17 cellular contexts compared by ENCODE assay signal in genomic region chr9:14107495-14107894, GRCh38.
A peak's percentile ranks its signal among the peaks of the same experiment; 100 is the strongest.
DNase-seq lines count a peak whose midpoint lies in the region; ATAC-seq and TF ChIP-seq lines count a peak whose summit lies in the region.
"Had no signal": no experiment of that assay in that cellular context is flagged by ENCODE, and none has a peak within 500 bp of the region (broad histone marks: within the 10 kb centered on the region; RNA-seq: fewer than 3 reads in every experiment).

No MANE protein-coding gene starts in this region.

- H3K27me3 ChIP-seq in hepatocyte, result no peaks in the 10 kb centered on the region
- H3K27me3 ChIP-seq: MG63, SJCRH30 had no signal

- no peaks in the 10 kb centered on the region for H3K27me3 Mint-ChIP-seq in progenitor cell of endocrine pancreas

- H3K4me1 ChIP-seq in hepatocyte (ENCODE audit: insufficient read depth), result no peaks in the 10 kb centered on the region

- H3K27ac ChIP-seq in 22Rv1, result peak overlapping the region; percentile 85
- peak overlapping the region; percentile 5 for H3K27ac ChIP-seq in hepatocyte
- H3K27ac ChIP-seq: SJCRH30 had no signal

- H4K20me1 ChIP-seq in hepatocyte (ENCODE audit: insufficient read depth, poor library complexity, severe bottlenecking), result no peaks in the 10 kb centered on the region

- ATAC-seq in activated CD4-positive, CD25-positive, alpha-beta regulatory T cell treated with anti-CD3 and anti-CD28 coated beads, Interleukin-2, amount 50 U/mL, for 24 hours, result no peak

- H3K36me3 Mint-ChIP-seq in progenitor cell of endocrine pancreas (ENCODE audit: insufficient read depth), result peaks cover 2% of the 10 kb centered on the region
- H3K36me3 Mint-ChIP-seq: CD14-positive monocyte had no signal

- no peaks in the 10 kb centered on the region for H3K9me3 ChIP-seq in hepatocyte (ENCODE audit: low read depth)
- H3K9me3 ChIP-seq: HAP-1, MG63, SJCRH30 had no signal

- peaks cover 38% of the 10 kb centered on the region for H3K4me1 Mint-ChIP-seq in progenitor cell of endocrine pancreas (ENCODE audit: low read depth)
- H3K4me1 Mint-ChIP-seq: CD14-positive monocyte had no signal

- no peak overlapping the region for H2AFZ ChIP-seq in hepatocyte

- H3K36me3 ChIP-seq in hepatocyte (replicated peaks; ENCODE audit: insufficient read depth, low read depth), result no peaks in the 10 kb centered on the region
- H3K36me3 ChIP-seq: HAP-1 had no signal

- H3K9me3 Mint-ChIP-seq in progenitor cell of endocrine pancreas (ENCODE audit: low read depth), result no peaks in the 10 kb centered on the region

- H3K4me3 Mint-ChIP-seq in progenitor cell of endocrine pancreas (ENCODE audit: low read depth), result no peak overlapping the region
- H3K4me3 Mint-ChIP-seq: CD14-positive monocyte had no signal

- H3K27ac Mint-ChIP-seq in progenitor cell of endocrine pancreas, result peak overlapping the region; percentile 83
- H3K27ac Mint-ChIP-seq: CD14-positive monocyte had no signal

- DNase-seq in NCI-H69 (lab: John Stamatoyannopoulos, UW) (peak; percentile 31), hepatocyte (ENCODE audit: low spot score) (no peak), progenitor cell of endocrine pancreas (ENCODE audit: low spot score, unreplicated experiment) (no peak), HuH-7.5 (ENCODE audit: low spot score) (no peak), DMS79 treated with DMSO at 0.1 percent for 48 hours (lab: John Stamatoyannopoulos, UW) (no peak)
- DNase-seq: ACHN, AML-193, COR-L47, Karpas-422, MG63, NCI-H2227 treated with DMSO at 0.1 percent for 48 hours, NCI-H524 treated with DMSO at 0.1 percent for 48 hours, SJCRH30 had no signal

- TF ChIP-seq CTCF in 22Rv1 (IDR thresholded peaks at IDR 0.05) (no peak), hepatocyte (IDR thresholded peaks at IDR 0.05; ENCODE audit: poor library complexity) (no peak), progenitor cell of endocrine pancreas (IDR thresholded peaks at IDR 0.05; ENCODE audit: unreplicated experiment) (no peak)

- H3K9me2 ChIP-seq in hepatocyte (replicated peaks; ENCODE audit: insufficient read depth), result no peaks in the 10 kb centered on the region

- H3K4me3 ChIP-seq in hepatocyte, result no peak overlapping the region
- H3K4me3 ChIP-seq: HAP-1, MG63, SJCRH30 had no signal

- no peak overlapping the region for H3K4me2 ChIP-seq in hepatocyte

- no peaks in the 10 kb centered on the region for H3K79me2 ChIP-seq in hepatocyte
